In the genomic region with DNA sequence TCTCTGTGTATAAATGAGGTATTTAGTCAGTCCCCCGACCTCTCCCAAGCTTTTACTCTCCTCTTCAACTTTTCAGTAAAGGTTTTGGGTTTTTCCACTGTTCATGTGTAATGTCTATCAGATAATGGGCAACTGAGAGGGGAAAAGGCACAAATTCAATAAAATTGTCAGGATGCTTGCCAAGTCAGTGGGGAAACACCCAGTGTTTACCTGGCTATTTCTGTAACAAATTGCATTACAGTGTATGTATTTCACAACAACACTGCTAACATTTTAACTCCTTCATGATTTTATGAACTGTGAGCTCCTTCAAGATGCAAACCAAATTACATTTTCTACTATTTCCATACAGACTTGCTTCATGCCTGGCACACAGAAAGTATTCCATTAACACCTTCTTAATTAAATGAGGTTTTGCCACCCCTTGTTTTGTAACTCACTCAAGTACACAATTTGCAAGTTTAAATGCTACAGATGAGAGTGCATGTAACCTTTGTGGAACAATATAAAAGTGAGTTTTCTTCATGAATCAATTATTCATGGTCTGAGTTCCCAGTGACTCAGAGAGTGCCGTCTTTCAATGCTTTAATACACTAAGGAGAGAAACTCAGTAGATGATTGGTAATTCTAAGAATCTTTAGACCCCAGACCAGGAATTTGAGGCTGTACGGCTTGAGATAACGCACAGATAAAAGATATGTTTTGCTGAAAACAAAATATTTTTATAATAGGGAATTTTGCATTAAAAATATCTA, we compare ENCODE assay signal across 18 cellular contexts.
"Had no signal": no experiment of that assay in that cellular context is flagged by ENCODE, and none has a peak within 500 bp of the region (broad histone marks: within the 10 kb centered on the region; RNA-seq: fewer than 3 reads in every experiment).

No MANE protein-coding gene starts in this region.

- H3K9me3 ChIP-seq: adrenal gland had no signal

- H3K27ac ChIP-seq: adrenal gland, VCaP had no signal

- H3K27ac Mint-ChIP-seq: activated CD4-positive, alpha-beta memory T cell treated with anti-CD3 and anti-CD28 coated beads for 36 hours; activated CD4-positive, alpha-beta T cell treated with anti-CD3 and anti-CD28 coated beads for 36 hours; activated CD8-positive, alpha-beta memory T cell treated with anti-CD3 and anti-CD28 coated beads, Interleukin-2, amount 10 ng/mL, durations not matched to agents 7 days and 5 days had no signal

- H3K27me3 ChIP-seq: adrenal gland had no signal

- H3K36me3 ChIP-seq: adrenal gland had no signal

- H3K4me3 ChIP-seq: adrenal gland, lung, smooth muscle cell had no signal

- H3K9me3 Mint-ChIP-seq: activated CD4-positive, alpha-beta memory T cell treated with anti-CD3 and anti-CD28 coated beads for 36 hours; activated T-cell treated with anti-CD3 and anti-CD28 coated beads, Interleukin-2, amount 50 U/mL, for 4 hours had no signal

- DNase-seq: activated CD4-positive, alpha-beta memory T cell treated with anti-CD3 and anti-CD28 coated beads for 36 hours; activated CD4-positive, alpha-beta T cell treated with anti-CD3 and anti-CD28 coated beads for 36 hours; activated CD8-positive, alpha-beta memory T cell treated with anti-CD3 and anti-CD28 coated beads, Interleukin-2, amount 10 ng/mL, durations not matched to agents 7 days and 5 days; activated effector memory CD4-positive, alpha-beta T cell treated with Interleukin-2 at 50 U/mL for 16 hours; activated naive CD4-positive, alpha-beta T cell treated with anti-CD3 and anti-CD28 coated beads, Interleukin-2, amount 50 U/mL, for 16 hours; activated T-cell treated with anti-CD3 and anti-CD28 coated beads, Interleukin-2, amount 50 U/mL, for 4 hours; adrenal gland; dermis blood vessel endothelial cell; glutamatergic neuron; midbrain; right cardiac atrium; stimulated activated naive CD8-positive, alpha-beta T cell treated with anti-CD3 and anti-CD28 coated beads, Interleukin-15, Interleukin-2, amounts not matched to agents 100 U/mL and 50 U/mL, for 24 hours; T-helper 1 cell; trophoblast cell had no signal

- H3K4me1 Mint-ChIP-seq: activated CD4-positive, alpha-beta T cell treated with anti-CD3 and anti-CD28 coated beads for 36 hours; activated CD8-positive, alpha-beta memory T cell treated with anti-CD3 and anti-CD28 coated beads, Interleukin-2, amount 10 ng/mL, durations not matched to agents 7 days and 5 days had no signal

- H3K4me3 Mint-ChIP-seq: activated CD4-positive, alpha-beta memory T cell treated with anti-CD3 and anti-CD28 coated beads for 36 hours; activated CD4-positive, alpha-beta T cell treated with anti-CD3 and anti-CD28 coated beads for 36 hours; activated CD8-positive, alpha-beta memory T cell treated with anti-CD3 and anti-CD28 coated beads, Interleukin-2, amount 10 ng/mL, durations not matched to agents 7 days and 5 days; activated T-cell treated with anti-CD3 and anti-CD28 coated beads, Interleukin-2, amount 50 U/mL, for 4 hours had no signal

- H3K27me3 Mint-ChIP-seq: activated CD4-positive, alpha-beta memory T cell treated with anti-CD3 and anti-CD28 coated beads for 36 hours; activated CD8-positive, alpha-beta memory T cell treated with anti-CD3 and anti-CD28 coated beads, Interleukin-2, amount 10 ng/mL, durations not matched to agents 7 days and 5 days; progenitor cell of endocrine pancreas had no signal

- H3K4me1 ChIP-seq: adrenal gland had no signal

- H3K36me3 Mint-ChIP-seq: activated CD4-positive, alpha-beta memory T cell treated with anti-CD3 and anti-CD28 coated beads for 36 hours; activated CD8-positive, alpha-beta memory T cell treated with anti-CD3 and anti-CD28 coated beads, Interleukin-2, amount 10 ng/mL, durations not matched to agents 7 days and 5 days had no signal

- H3K4me2 ChIP-seq: smooth muscle cell had no signal

- ATAC-seq: activated CD4-positive, alpha-beta T cell treated with anti-CD3 and anti-CD28 coated beads for 36 hours; activated CD8-positive, alpha-beta memory T cell treated with anti-CD3 and anti-CD28 coated beads, Interleukin-2, amount 10 ng/mL, durations not matched to agents 7 days and 5 days; activated T-cell treated with anti-CD3 and anti-CD28 coated beads, Interleukin-2, amount 50 U/mL, for 4 hours; right cardiac atrium; stimulated activated naive CD8-positive, alpha-beta T cell treated with anti-CD3 and anti-CD28 coated beads, Interleukin-15, Interleukin-2, amounts not matched to agents 100 U/mL and 50 U/mL, for 24 hours had no signal
